ENCODE assay signal across 16 cellular contexts in genomic region chr10:110011679-110012078, GRCh38. TPM values are rescaled to one million over a fixed set of nuclear protein-coding genes. Genes with fewer than 3 reads are reported as not detected.
A peak's percentile ranks its signal among the peaks of the same experiment; 100 is the strongest.
DNase-seq lines count a peak whose midpoint lies in the region; ATAC-seq, FAIRE-seq and TF ChIP-seq lines count a peak whose summit lies in the region.
"Had no signal": no experiment of that assay in that cellular context is flagged by ENCODE, and none has a peak within 500 bp of the region (broad histone marks: within the 10 kb centered on the region; RNA-seq: fewer than 3 reads in every experiment).

No MANE protein-coding gene starts in this region.

- no peaks in the 10 kb centered on the region for H3K27me3 ChIP-seq in astrocyte (ENCODE audit: insufficient read depth, low read length)
- H3K27me3 ChIP-seq: colonic mucosa had no signal

- CTCF ChIA-PET in activated naive CD4-positive, alpha-beta T cell treated with anti-CD3 and anti-CD28 coated beads for 36 hours (lab: Charles Lee): interaction anchor here (0.6 to 2.1 kb wide), 3 partner anchors 23 to 127 kb away, joined by 3 to 7 read pairs (median 6); no protein-coding TSS in a partner anchor

- H3K4me1 Mint-ChIP-seq in activated naive CD4-positive, alpha-beta T cell treated with anti-CD3 and anti-CD28 coated beads for 36 hours (ENCODE audit: low read depth): peaks cover 68% of the 10 kb centered on the region
- peaks cover 41% of the 10 kb centered on the region for H3K4me1 Mint-ChIP-seq in astrocyte (ENCODE audit: low read depth, unreplicated experiment)
- H3K4me1 Mint-ChIP-seq in nephron: peaks cover 56% of the 10 kb centered on the region

- no peak for DNase-seq in activated naive CD4-positive, alpha-beta T cell treated with anti-CD3 and anti-CD28 coated beads for 36 hours
- DNase-seq in activated naive CD4-positive, alpha-beta T cell (lab: John Stamatoyannopoulos, UW): no peak
- DNase-seq in LNCaP clone FGC (ENCODE audit: low read depth): peak; percentile 72
- DNase-seq in astrocyte (ENCODE audit: low read depth): no peak
- DNase-seq in nucleus accumbens (lab: John Stamatoyannopoulos, UW): no peak
- no peak for DNase-seq in NCI-H2081 treated with DMSO at 0.1 percent for 48 hours (lab: John Stamatoyannopoulos, UW)
- DNase-seq: activated CD4-positive, alpha-beta T cell treated with anti-CD3 and anti-CD28 coated beads for 1 hour; anterior cingulate cortex; colonic mucosa; NCI-H187; NCI-H82; right cardiac atrium; RPMI8226 had no signal

- peaks cover 25% of the 10 kb centered on the region for H3K4me1 ChIP-seq in astrocyte (ENCODE audit: insufficient read depth, low read length)
- H3K4me1 ChIP-seq: colonic mucosa had no signal

- no peaks in the 10 kb centered on the region for H3K9me3 ChIP-seq in astrocyte (ENCODE audit: insufficient read depth, low read depth, low read length)
- H3K9me3 ChIP-seq: colonic mucosa had no signal

- TF ChIP-seq CTCF in LNCaP clone FGC (IDR thresholded peaks at IDR 0.05; ENCODE audit: control insufficient read depth, extremely low read depth, insufficient read depth) (no peak), astrocyte (IDR thresholded peaks at IDR 0.05; ENCODE audit: insufficient read depth, low read depth, low read length) (no peak), nephron (IDR thresholded peaks at IDR 0.05; ENCODE audit: unreplicated experiment in 3 of 3) (no peak)

- no peak overlapping the region for H3K4me2 ChIP-seq in astrocyte (ENCODE audit: low read length)

- H3K4me3 ChIP-seq in LNCaP clone FGC (ENCODE audit: low read depth, low read length) (no peak overlapping the region), astrocyte (ENCODE audit: insufficient read depth, low read depth, low read length) (no peak overlapping the region)
- H3K4me3 ChIP-seq: colonic mucosa had no signal

- H3K9ac ChIP-seq in astrocyte (ENCODE audit: low read length): no peak overlapping the region

- no peak for FAIRE-seq in astrocyte (lab: Jason Lieb, UNC)

- peak overlapping the region; percentile 82 for H3K27ac Mint-ChIP-seq in activated naive CD4-positive, alpha-beta T cell treated with anti-CD3 and anti-CD28 coated beads for 36 hours
- H3K27ac Mint-ChIP-seq in astrocyte (ENCODE audit: unreplicated experiment): no peak overlapping the region
- peak overlapping the region; percentile 62 to 82 (median 82) for H3K27ac Mint-ChIP-seq in nephron

- no peak overlapping the region for H3K27ac ChIP-seq in astrocyte (ENCODE audit: low read depth, low read length)
- H3K27ac ChIP-seq: colonic mucosa had no signal

- no peak for ATAC-seq in GM21786 (IDR thresholded peaks at IDR 0.05; ENCODE audit: unreplicated experiment)
- ATAC-seq: right cardiac atrium had no signal

- H3K4me3 Mint-ChIP-seq in activated naive CD4-positive, alpha-beta T cell treated with anti-CD3 and anti-CD28 coated beads for 36 hours: no peak overlapping the region
- H3K4me3 Mint-ChIP-seq in astrocyte (ENCODE audit: unreplicated experiment) (peak overlapping the region; percentile 5), nephron (peak overlapping the region; percentile 13 to 29 (median 19))

- H3K36me3 ChIP-seq in astrocyte (ENCODE audit: insufficient read depth, low read length): no peaks in the 10 kb centered on the region
- H3K36me3 ChIP-seq: colonic mucosa had no signal

- H3K79me2 ChIP-seq in astrocyte (ENCODE audit: insufficient read depth, low read length): peaks cover 84% of the 10 kb centered on the region

- intact Hi-C loops in activated naive CD4-positive, alpha-beta T cell treated with anti-CD3 and anti-CD28 coated beads for 36 hours (cut with micrococcal nuclease): loop anchor here (2.0 to 5.0 kb wide), 3 partner anchors 57 to 97 kb away; no protein-coding TSS in a partner anchor

- peaks cover 47% of the 10 kb centered on the region for H4K20me1 ChIP-seq in astrocyte (ENCODE audit: insufficient read depth, low read length)

- no peaks in the 10 kb centered on the region for H3K27me3 Mint-ChIP-seq in activated naive CD4-positive, alpha-beta T cell treated with anti-CD3 and anti-CD28 coated beads for 36 hours (ENCODE audit: low read depth)
- H3K27me3 Mint-ChIP-seq in astrocyte (ENCODE audit: low read depth, unreplicated experiment): no peaks in the 10 kb centered on the region
- no peaks in the 10 kb centered on the region for H3K27me3 Mint-ChIP-seq in nephron (ENCODE audit: low read depth)

- H2AFZ ChIP-seq in astrocyte (ENCODE audit: low read depth, low read length): no peak overlapping the region

- H3K9me3 Mint-ChIP-seq in activated naive CD4-positive, alpha-beta T cell treated with anti-CD3 and anti-CD28 coated beads for 36 hours: no peaks in the 10 kb centered on the region
- no peaks in the 10 kb centered on the region for H3K9me3 Mint-ChIP-seq in astrocyte (ENCODE audit: unreplicated experiment)
- H3K9me3 Mint-ChIP-seq in nephron: no peaks in the 10 kb centered on the region
- H3K9me3 Mint-ChIP-seq: T-helper 1 cell treated with Interleukin-12 subunit alpha and Interleukin-12 subunit beta and Interleukin-4 antibody, amounts not matched to agents 30 μg/mL and 1 μg/mL, for 36 hours had no signal

- no peaks in the 10 kb centered on the region for H3K36me3 Mint-ChIP-seq in activated naive CD4-positive, alpha-beta T cell treated with anti-CD3 and anti-CD28 coated beads for 36 hours (ENCODE audit: low read depth)
- H3K36me3 Mint-ChIP-seq in astrocyte (ENCODE audit: low read depth, unreplicated experiment) (no peaks in the 10 kb centered on the region), nephron (ENCODE audit: low read depth) (peaks cover 3% of the 10 kb centered on the region)

RNA-seq across cellular contexts. Expression of gene ADD3, which starts 3.9 kb away (rescaled TPM):
- 10 to 100 TPM; 85.2 to 85.8 TPM for total RNA-seq in activated naive CD4-positive, alpha-beta T cell treated with anti-CD3 and anti-CD28 coated beads for 36 hours
- 127 and 148 TPM in 2 replicates for total RNA-seq in astrocyte
